ENCODE assay signal across 28 cellular contexts in the genomic region with DNA sequence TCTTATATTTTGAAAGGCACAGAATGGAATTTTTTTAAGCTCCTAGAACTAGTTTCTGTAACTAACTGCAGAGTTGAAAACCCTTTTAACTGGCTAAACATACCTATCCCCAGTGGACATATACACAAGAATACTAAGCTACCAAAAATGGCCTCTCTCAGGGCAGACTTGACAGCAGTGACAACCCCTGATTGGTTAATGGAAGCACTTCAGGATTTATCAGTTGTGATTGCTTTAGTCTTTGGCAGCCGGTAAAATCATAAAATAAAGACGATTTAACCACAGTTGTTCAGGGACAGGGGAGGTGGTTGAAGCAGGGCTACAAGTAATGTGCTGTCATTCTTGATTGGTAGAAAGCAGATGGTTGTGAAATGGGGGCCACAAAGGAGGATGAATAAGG.
"Had no signal": no experiment of that assay in that cellular context is flagged by ENCODE, and none has a peak within 500 bp of the region (broad histone marks: within the 10 kb centered on the region; RNA-seq: fewer than 3 reads in every experiment).

No MANE protein-coding gene starts in this region.

- ATAC-seq: stimulated activated effector memory CD8-positive, alpha-beta T cell treated with anti-CD3 and anti-CD28 coated beads, Interleukin-12 subunit alpha, Interleukin-12 subunit beta, amount 100 ng/mL, for 72 hours; stimulated activated memory B cell treated with anti-CD40 and anti-IgM and Interleukin-4, amounts not matched to agents 10 μg/mL and 1 μg/mL and 100 μg/mL, for 72 hours; stimulated activated naive B cell treated with anti-CD40 and anti-IgM and Interleukin-4, amounts not matched to agents 10 μg/mL and 1 μg/mL and 100 μg/mL, for 72 hours; stimulated activated naive CD8-positive, alpha-beta T cell treated with anti-CD3 and anti-CD28 coated beads, Interleukin-15, amount 100 ng/mL, for 72 hours; stimulated activated naive CD8-positive, alpha-beta T cell treated with anti-CD3 and anti-CD28 coated beads, Interleukin-15, Interleukin-2, amounts not matched to agents 100 U/mL and 50 U/mL, for 24 hours; upper lobe of right lung had no signal

- H3K4me3 ChIP-seq: stomach, suprapubic skin, testis, thoracic aorta, thyroid gland, tibial artery, tibial nerve, transverse colon, upper lobe of left lung, upper lobe of right lung, uterus, vagina had no signal

- H3K9me3 Mint-ChIP-seq: type B pancreatic cell had no signal

- H3K36me3 ChIP-seq: stomach, suprapubic skin, thoracic aorta, thyroid gland, tibial artery, tibial nerve, transverse colon, upper lobe of left lung, upper lobe of right lung, uterus, vagina had no signal

- H3K27ac ChIP-seq: stomach, suprapubic skin, testis, thoracic aorta, thyroid gland, tibial artery, tibial nerve, transverse colon, upper lobe of left lung, upper lobe of right lung, uterus, vagina had no signal

- H3K9me3 ChIP-seq: testis, thoracic aorta, thyroid gland, upper lobe of left lung, upper lobe of right lung, uterus, vagina had no signal

- DNase-seq: stimulated activated CD4-positive, alpha-beta T cell treated with anti-CD3 and anti-CD28 coated beads, Interleukin-2, amount 100 ng/mL, for 48 hours; stimulated activated CD4-positive, alpha-beta T cell treated with anti-CD3 and anti-CD28 coated beads, Interleukin-4, amount 100 ng/mL, for 1 hour; stimulated activated CD4-positive, alpha-beta T cell treated with anti-CD3 and anti-CD28 coated beads, Interleukin-4, amount 100 ng/mL, for 24 hours; stimulated activated CD4-positive, alpha-beta T cell treated with anti-CD3 and anti-CD28 coated beads, Interleukin-4, amount 100 ng/mL, for 4 hours; stimulated activated CD8-positive, alpha-beta memory T cell treated with anti-CD3 and anti-CD28 coated beads, Interleukin-4, amount 100 ng/mL, for 48 hours; stimulated activated naive B cell treated with anti-CD40 and anti-IgM and Interleukin-4, amounts not matched to agents 10 μg/mL and 1 μg/mL and 100 μg/mL, for 72 hours; stimulated activated naive CD4-positive, alpha-beta T cell; stimulated activated naive CD4-positive, alpha-beta T cell treated with Interleukin-2 at 50 U/mL for 16 hours; stimulated activated naive CD8-positive, alpha-beta T cell treated with anti-CD3 and anti-CD28 coated beads, Interleukin-15, amount 100 ng/mL, for 72 hours; stimulated activated naive CD8-positive, alpha-beta T cell treated with anti-CD3 and anti-CD28 coated beads, Interleukin-15, Interleukin-2, amounts not matched to agents 100 U/mL and 50 U/mL, for 24 hours; stomach; substantia nigra; testis; thyroid gland; tibial artery; transverse colon; trophoblast cell; upper lobe of left lung; upper lobe of right lung; uterus had no signal

- H3K4me1 ChIP-seq: stomach, suprapubic skin, testis, thyroid gland, tibial artery, tibial nerve, transverse colon, upper lobe of left lung, upper lobe of right lung, uterus, vagina had no signal

- H3K36me3 Mint-ChIP-seq: stimulated activated effector memory CD8-positive, alpha-beta T cell treated with anti-CD3 and anti-CD28 coated beads, Interleukin-12 subunit alpha, Interleukin-12 subunit beta, amount 100 ng/mL, for 72 hours; stimulated activated memory B cell treated with anti-CD40 and anti-IgM and Interleukin-4, amounts not matched to agents 10 μg/mL and 1 μg/mL and 100 μg/mL, for 72 hours; stimulated activated naive B cell treated with anti-CD40 and anti-IgM and Interleukin-4, amounts not matched to agents 10 μg/mL and 1 μg/mL and 100 μg/mL, for 72 hours had no signal

- H3K27ac Mint-ChIP-seq: stimulated activated effector memory CD8-positive, alpha-beta T cell treated with anti-CD3 and anti-CD28 coated beads, Interleukin-12 subunit alpha, Interleukin-12 subunit beta, amount 100 ng/mL, for 72 hours; stimulated activated memory B cell treated with anti-CD40 and anti-IgM and Interleukin-4, amounts not matched to agents 10 μg/mL and 1 μg/mL and 100 μg/mL, for 72 hours; stimulated activated naive B cell treated with anti-CD40 and anti-IgM and Interleukin-4, amounts not matched to agents 10 μg/mL and 1 μg/mL and 100 μg/mL, for 72 hours; stimulated activated naive CD8-positive, alpha-beta T cell treated with anti-CD3 and anti-CD28 coated beads, Interleukin-15, amount 100 ng/mL, for 72 hours; stimulated activated naive CD8-positive, alpha-beta T cell treated with anti-CD3 and anti-CD28 coated beads, Interleukin-15, Interleukin-2, amounts not matched to agents 100 ng/mL and 50 ng/mL, for 24 hours; type B pancreatic cell had no signal

- H3K4me1 Mint-ChIP-seq: stimulated activated effector memory CD8-positive, alpha-beta T cell treated with anti-CD3 and anti-CD28 coated beads, Interleukin-12 subunit alpha, Interleukin-12 subunit beta, amount 100 ng/mL, for 72 hours; stimulated activated memory B cell treated with anti-CD40 and anti-IgM and Interleukin-4, amounts not matched to agents 10 μg/mL and 1 μg/mL and 100 μg/mL, for 72 hours; stimulated activated naive B cell treated with anti-CD40 and anti-IgM and Interleukin-4, amounts not matched to agents 10 μg/mL and 1 μg/mL and 100 μg/mL, for 72 hours; stimulated activated naive CD8-positive, alpha-beta T cell treated with anti-CD3 and anti-CD28 coated beads, Interleukin-15, amount 100 ng/mL, for 72 hours had no signal

- H3K27me3 Mint-ChIP-seq: stimulated activated memory B cell treated with anti-CD40 and anti-IgM and Interleukin-4, amounts not matched to agents 10 μg/mL and 1 μg/mL and 100 μg/mL, for 72 hours; stimulated activated naive B cell treated with anti-CD40 and anti-IgM and Interleukin-4, amounts not matched to agents 10 μg/mL and 1 μg/mL and 100 μg/mL, for 72 hours; stimulated activated naive CD8-positive, alpha-beta T cell treated with anti-CD3 and anti-CD28 coated beads, Interleukin-15, amount 100 ng/mL, for 72 hours; stimulated activated naive CD8-positive, alpha-beta T cell treated with anti-CD3 and anti-CD28 coated beads, Interleukin-15, Interleukin-2, amounts not matched to agents 100 ng/mL and 50 ng/mL, for 24 hours had no signal

- H3K4me3 Mint-ChIP-seq: stimulated activated effector memory CD8-positive, alpha-beta T cell treated with anti-CD3 and anti-CD28 coated beads, Interleukin-12 subunit alpha, Interleukin-12 subunit beta, amount 100 ng/mL, for 72 hours; stimulated activated memory B cell treated with anti-CD40 and anti-IgM and Interleukin-4, amounts not matched to agents 10 μg/mL and 1 μg/mL and 100 μg/mL, for 72 hours; stimulated activated naive B cell treated with anti-CD40 and anti-IgM and Interleukin-4, amounts not matched to agents 10 μg/mL and 1 μg/mL and 100 μg/mL, for 72 hours; stimulated activated naive CD8-positive, alpha-beta T cell treated with anti-CD3 and anti-CD28 coated beads, Interleukin-15, amount 100 ng/mL, for 72 hours; stimulated activated naive CD8-positive, alpha-beta T cell treated with anti-CD3 and anti-CD28 coated beads, Interleukin-15, Interleukin-2, amounts not matched to agents 100 ng/mL and 50 ng/mL, for 24 hours; type B pancreatic cell had no signal

- H3K27me3 ChIP-seq: stomach, suprapubic skin, testis, thyroid gland, tibial nerve, transverse colon, upper lobe of left lung, upper lobe of right lung, uterus, vagina had no signal
